Comparison of ENCODE assay signal across 11 cellular contexts in the genomic region with DNA sequence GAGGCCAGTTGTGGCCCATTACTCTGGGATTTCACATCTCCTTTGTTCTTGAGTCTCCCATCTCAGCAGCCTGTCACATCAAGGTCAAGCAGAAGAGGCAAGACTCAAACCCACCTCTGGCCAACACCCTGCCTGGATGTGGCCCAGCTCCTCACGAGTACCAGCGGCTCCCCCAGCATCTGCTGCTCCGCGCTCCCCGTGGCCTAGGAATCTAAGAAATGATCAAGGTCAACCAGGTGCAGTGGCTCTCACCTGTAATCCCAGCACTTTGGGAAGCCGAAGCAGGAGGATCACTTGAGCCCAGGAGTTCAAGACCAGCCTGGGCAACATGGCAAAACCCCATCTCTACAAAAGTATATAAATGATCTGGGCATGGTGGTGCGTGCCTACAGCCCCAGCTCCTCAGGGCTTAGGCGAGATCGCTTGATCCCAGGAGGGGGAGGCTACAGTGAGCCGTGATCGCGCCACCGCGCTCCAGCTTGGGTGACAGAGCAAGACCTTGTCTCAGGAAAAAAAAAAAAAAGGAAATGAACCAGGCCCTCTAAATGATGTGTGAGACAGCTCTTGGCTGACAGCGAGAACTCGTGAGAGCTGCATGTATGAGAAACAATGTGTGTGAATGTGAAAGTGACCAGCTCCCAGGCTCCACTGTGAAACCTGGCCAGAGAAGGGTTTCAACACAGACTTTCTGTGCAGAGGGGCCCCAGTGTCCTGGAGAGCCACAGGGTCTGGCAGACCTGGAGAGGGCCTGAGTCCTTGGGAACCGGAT.
DNase-seq lines count a peak whose midpoint lies in the region; ATAC-seq and TF ChIP-seq lines count a peak whose summit lies in the region.
"Had no signal": no experiment of that assay in that cellular context is flagged by ENCODE, and none has a peak within 500 bp of the region (broad histone marks: within the 10 kb centered on the region; RNA-seq: fewer than 3 reads in every experiment).

No MANE protein-coding gene starts in this region.

- H3K9me3 Mint-ChIP-seq in activated CD8-positive, alpha-beta T cell treated with anti-CD3 and anti-CD28 coated beads, Interleukin-2, amount 10 ng/mL, durations not matched to agents 7 days and 5 days (ENCODE audit: insufficient read depth) = no peaks in the 10 kb centered on the region
- H3K9me3 Mint-ChIP-seq in nephron progenitor cell = no peaks in the 10 kb centered on the region
- H3K9me3 Mint-ChIP-seq: activated T-cell treated with anti-CD3 and anti-CD28 coated beads, Interleukin-2, amount 50 U/mL, for 24 hours had no signal

- H3K4me2 ChIP-seq in osteoblast (ENCODE audit: insufficient read depth, low read length) = no peak overlapping the region

- H3K27ac Mint-ChIP-seq in activated CD8-positive, alpha-beta T cell treated with anti-CD3 and anti-CD28 coated beads, Interleukin-2, amount 10 ng/mL, durations not matched to agents 7 days and 5 days = no peak overlapping the region
- no peak overlapping the region for H3K27ac Mint-ChIP-seq in nephron progenitor cell
- H3K27ac Mint-ChIP-seq: activated T-cell treated with anti-CD3 and anti-CD28 coated beads, Interleukin-2, amount 50 U/mL, for 24 hours had no signal

- POLR2A ChIA-PET in activated CD8-positive, alpha-beta T cell treated with anti-CD3 and anti-CD28 coated beads, Interleukin-2, amount 10 ng/mL, durations not matched to agents 7 days and 5 days (lab: Charles Lee) = no interaction called here

- DNase-seq in GM04503 (ENCODE audit: low read depth) = peak; percentile 90
- peak; percentile 73 to 79 for DNase-seq in dermis microvascular lymphatic vessel endothelial cell (ENCODE audit: low read depth in 2 of 2)
- peak; percentile 73 for DNase-seq in osteoblast (ENCODE audit: insufficient read length, low spot score, missing footprints)
- no peak for DNase-seq in activated CD8-positive, alpha-beta T cell treated with anti-CD3 and anti-CD28 coated beads, Interleukin-2, amount 10 ng/mL, durations not matched to agents 7 days and 5 days
- DNase-seq in nephron progenitor cell = no peak
- DNase-seq in G401 (ENCODE audit: low spot score) = no peak
- DNase-seq: activated T-cell treated with anti-CD3 and anti-CD28 coated beads, Interleukin-2, amount 50 U/mL, for 24 hours; SW 1271 had no signal

- no peak overlapping the region for H3K27ac ChIP-seq in osteoblast (ENCODE audit: low read depth, low read length)
- H3K27ac ChIP-seq: C4-2B had no signal

- no peaks in the 10 kb centered on the region for H3K36me3 ChIP-seq in osteoblast (ENCODE audit: insufficient read depth, low read length)

- H4K20me1 ChIP-seq in osteoblast (ENCODE audit: insufficient read depth, low read length) = no peaks in the 10 kb centered on the region

- H3K9me3 ChIP-seq in osteoblast (ENCODE audit: low read depth, low read length) = no peaks in the 10 kb centered on the region

- ATAC-seq in GM21619 (IDR thresholded peaks at IDR 0.05; ENCODE audit: unreplicated experiment) = peak; percentile 69
- no peak for ATAC-seq in activated CD8-positive, alpha-beta T cell treated with anti-CD3 and anti-CD28 coated beads, Interleukin-2, amount 10 ng/mL, durations not matched to agents 7 days and 5 days
- no peak for ATAC-seq in GM19397 (IDR thresholded peaks at IDR 0.05; ENCODE audit: unreplicated experiment)

- CTCF ChIA-PET in activated CD8-positive, alpha-beta T cell treated with anti-CD3 and anti-CD28 coated beads, Interleukin-2, amount 10 ng/mL, durations not matched to agents 7 days and 5 days (lab: Charles Lee) = no interaction called here

- H3K27me3 ChIP-seq in osteoblast (ENCODE audit: insufficient read depth, low read length) = no peaks in the 10 kb centered on the region

- H3K4me1 Mint-ChIP-seq in activated CD8-positive, alpha-beta T cell treated with anti-CD3 and anti-CD28 coated beads, Interleukin-2, amount 10 ng/mL, durations not matched to agents 7 days and 5 days (ENCODE audit: low read depth) = peaks cover 2% of the 10 kb centered on the region
- H3K4me1 Mint-ChIP-seq in nephron progenitor cell = peaks cover 61% of the 10 kb centered on the region

- TF ChIP-seq CTCF in osteoblast (IDR thresholded peaks at IDR 0.05; ENCODE audit: extremely low read depth, low read depth, low read length) (no peak), nephron progenitor cell (IDR thresholded peaks at IDR 0.05) (no peak)

- H3K4me3 ChIP-seq in osteoblast (ENCODE audit: insufficient read depth, low read length) = no peak overlapping the region

- H2AFZ ChIP-seq in osteoblast (ENCODE audit: low read length) = no peak overlapping the region

- no peaks in the 10 kb centered on the region for H3K36me3 Mint-ChIP-seq in activated CD8-positive, alpha-beta T cell treated with anti-CD3 and anti-CD28 coated beads, Interleukin-2, amount 10 ng/mL, durations not matched to agents 7 days and 5 days (ENCODE audit: low read depth)
- no peaks in the 10 kb centered on the region for H3K36me3 Mint-ChIP-seq in nephron progenitor cell (ENCODE audit: low read depth)

- no peak overlapping the region for H3K4me3 Mint-ChIP-seq in activated CD8-positive, alpha-beta T cell treated with anti-CD3 and anti-CD28 coated beads, Interleukin-2, amount 10 ng/mL, durations not matched to agents 7 days and 5 days
- no peak overlapping the region for H3K4me3 Mint-ChIP-seq in nephron progenitor cell
- H3K4me3 Mint-ChIP-seq: activated T-cell treated with anti-CD3 and anti-CD28 coated beads, Interleukin-2, amount 50 U/mL, for 24 hours had no signal

- no peaks in the 10 kb centered on the region for H3K79me2 ChIP-seq in osteoblast (ENCODE audit: insufficient read depth, low read length)

- H3K4me1 ChIP-seq in osteoblast (ENCODE audit: insufficient read depth, low read length) = peaks cover 28% of the 10 kb centered on the region

- no peaks in the 10 kb centered on the region for H3K27me3 Mint-ChIP-seq in activated CD8-positive, alpha-beta T cell treated with anti-CD3 and anti-CD28 coated beads, Interleukin-2, amount 10 ng/mL, durations not matched to agents 7 days and 5 days (ENCODE audit: low read depth)
- H3K27me3 Mint-ChIP-seq in nephron progenitor cell (ENCODE audit: low read depth, poor library complexity) = peaks cover 5% of the 10 kb centered on the region
- H3K27me3 Mint-ChIP-seq: activated T-cell treated with anti-CD3 and anti-CD28 coated beads, Interleukin-2, amount 50 U/mL, for 24 hours had no signal

- in situ Hi-C loops in G401 (cut with HindIII; ENCODE audit: low sequenced_read_pairs) = no loop called here

Comparison
In these comparisons a context has a peak if more than half of its experiments do, and no peak if none do; other contexts are left out.
1. DNase-seq: peak in GM04503 (single experiment), dermis microvascular lymphatic vessel endothelial cell (2 of 2) and osteoblast (single experiment); none in activated CD8-positive, alpha-beta T cell treated with anti-CD3 and anti-CD28 coated beads, Interleukin-2, amount 10 ng/mL, durations not matched to agents 7 days and 5 days (single experiment), nephron progenitor cell (single experiment) and G401 (single experiment).